8 cellular contexts compared by ENCODE assay signal in the genomic region with DNA sequence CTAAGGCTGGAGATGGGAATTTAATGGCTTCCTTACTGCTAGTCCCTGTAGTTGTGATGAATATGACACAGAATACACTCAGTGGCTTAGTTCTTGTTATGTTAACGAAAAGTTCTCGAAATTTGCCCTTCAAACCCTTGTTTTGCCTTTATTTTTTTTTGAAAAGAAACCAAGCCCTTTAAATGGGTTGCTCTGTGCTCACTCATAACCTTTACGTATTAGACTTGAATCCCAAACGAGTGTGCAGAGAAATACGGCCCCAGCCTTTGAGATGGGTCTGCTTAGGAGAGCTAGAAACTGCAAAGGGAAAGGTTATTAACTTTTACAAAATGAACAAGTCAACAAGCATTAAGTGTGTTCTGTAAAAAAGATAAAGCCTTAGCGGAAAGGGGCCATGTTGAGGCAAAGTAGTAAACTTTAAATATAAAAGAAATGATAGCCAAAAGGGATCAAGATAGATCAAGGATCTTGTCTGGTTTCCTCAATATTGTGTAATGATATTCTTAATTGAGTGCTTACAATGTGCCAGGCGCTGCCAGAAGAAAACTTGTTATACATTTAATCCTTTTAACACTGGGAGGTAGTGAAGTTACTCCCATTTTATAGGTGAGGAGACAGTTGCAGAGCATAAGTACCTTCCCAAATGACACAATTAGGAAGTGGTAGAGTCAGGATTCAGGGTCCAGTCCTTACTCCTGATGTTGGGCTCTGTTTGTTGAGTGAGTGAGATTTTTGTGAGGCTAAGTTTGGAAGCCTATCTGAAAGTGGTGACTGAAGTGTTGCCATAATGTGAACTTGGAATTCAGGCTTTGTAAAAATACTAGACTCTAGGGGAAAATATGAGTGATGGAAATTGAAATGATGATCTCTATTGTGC. TPM values are rescaled to one million over a fixed set of nuclear protein-coding genes. Genes with fewer than 3 reads are reported as not detected.
DNase-seq lines count a peak whose midpoint lies in the region; ATAC-seq and TF ChIP-seq lines count a peak whose summit lies in the region.

No MANE protein-coding gene starts in this region.

- peaks cover 53% of the 10 kb centered on the region for H3K4me1 Mint-ChIP-seq in dendritic cell treated with granulocyte-macrophage colony-stimulating factor and Interleukin-4, amounts not matched to agents 40 ng/mL and 50 ng/mL, for 4 days (ENCODE audit: low read depth)
- H3K4me1 Mint-ChIP-seq in naive B cell, result peaks cover 38 to 59% (median 50%) of the 10 kb centered on the region in 3 donors

- no peaks in the 10 kb centered on the region for H3K27me3 Mint-ChIP-seq in dendritic cell treated with granulocyte-macrophage colony-stimulating factor and Interleukin-4, amounts not matched to agents 40 ng/mL and 50 ng/mL, for 4 days
- H3K27me3 Mint-ChIP-seq in naive B cell, result no peaks in the 10 kb centered on the region

- peak overlapping the region; percentile 95 for H3K27ac Mint-ChIP-seq in dendritic cell treated with granulocyte-macrophage colony-stimulating factor and Interleukin-4, amounts not matched to agents 40 ng/mL and 50 ng/mL, for 4 days
- H3K27ac Mint-ChIP-seq in naive B cell, result peak overlapping the region in 5 of 6 donors; percentile 78 to 98 (median 94)

- no peak for ATAC-seq in naive B cell (ENCODE audit: low read depth in 2 of 2)
- ATAC-seq in GM21423 (IDR thresholded peaks at IDR 0.05; ENCODE audit: unreplicated experiment), result no peak
- no peak for ATAC-seq in HG03342 (IDR thresholded peaks at IDR 0.05; ENCODE audit: unreplicated experiment)
- ATAC-seq in GM18502 (IDR thresholded peaks at IDR 0.05; ENCODE audit: poor library complexity, unreplicated experiment), result no peak
- ATAC-seq in sciatic nerve, result no peak

- TF ChIP-seq CTCF in GM12865 (IDR thresholded peaks at IDR 0.05; ENCODE audit: insufficient read depth, low read depth, low read length, missing control alignments), result no peak

- H3K4me3 Mint-ChIP-seq in dendritic cell treated with granulocyte-macrophage colony-stimulating factor and Interleukin-4, amounts not matched to agents 40 ng/mL and 50 ng/mL, for 4 days, result peak overlapping the region; percentile 99
- peak overlapping the region; percentile 95 to 100 (median 99) for H3K4me3 Mint-ChIP-seq in naive B cell

- H3K9me3 Mint-ChIP-seq in dendritic cell treated with granulocyte-macrophage colony-stimulating factor and Interleukin-4, amounts not matched to agents 40 ng/mL and 50 ng/mL, for 4 days, result no peaks in the 10 kb centered on the region
- no peaks in the 10 kb centered on the region for H3K9me3 Mint-ChIP-seq in naive B cell

- no peak for DNase-seq in GM12865 (ENCODE audit: low read depth)
- DNase-seq in NCI-H748 (lab: John Stamatoyannopoulos, UW; ENCODE audit: unreplicated experiment), result peak; percentile 22
- no peak for DNase-seq in naive B cell
- DNase-seq in sciatic nerve (ENCODE audit: low spot score), result no peak

- peak overlapping the region; percentile 72 for H3K4me3 ChIP-seq in GM12865 (ENCODE audit: low read depth, low read length)

- intact Hi-C loops in dendritic cell treated with granulocyte-macrophage colony-stimulating factor and Interleukin-4, amounts not matched to agents 40 ng/mL and 50 ng/mL, for 4 days (cut with micrococcal nuclease), result loop anchor here (5.0 kb wide), 2 partner anchors 282 to 392 kb away; no protein-coding TSS in a partner anchor
- intact Hi-C loops in sciatic nerve (cut with DNase I), result no loop called here

- H3K36me3 Mint-ChIP-seq in dendritic cell treated with granulocyte-macrophage colony-stimulating factor and Interleukin-4, amounts not matched to agents 40 ng/mL and 50 ng/mL, for 4 days (ENCODE audit: low read depth), result peaks cover 19% of the 10 kb centered on the region
- no peaks in the 10 kb centered on the region for H3K36me3 Mint-ChIP-seq in naive B cell

RNA-seq across cellular contexts. Expression of gene NUDT4, which starts 1.9 kb away (rescaled TPM):
- polyA plus RNA-seq in naive B cell (ENCODE audit: low read depth in 6 of 6), result 10 to 100 TPM; 50.4 to 81.1 (median 70.4) TPM
- total RNA-seq in sciatic nerve, result 50.0 TPM
